8 cellular contexts compared by ENCODE assay signal in genomic region chr17:43155666-43156065, GRCh38.
"Had no signal": no experiment of that assay in that cellular context is flagged by ENCODE, and none has a peak within 500 bp of the region (broad histone marks: within the 10 kb centered on the region; RNA-seq: fewer than 3 reads in every experiment).

No MANE protein-coding gene starts in this region.

- H3K27me3 Mint-ChIP-seq: IgD-negative memory B cell had no signal

- ATAC-seq: K562 had no signal

- H3K4me3 Mint-ChIP-seq: IgD-negative memory B cell had no signal

- H3K9ac ChIP-seq: KMS-11 had no signal

- FAIRE-seq: HTR-8/SVneo, K562 had no signal

- DNase-seq: IMR-90, KBM-7, KG1 had no signal

- H3K27ac ChIP-seq: HL-60, KMS-11 had no signal

- H3K4me2 ChIP-seq: KMS-11 had no signal

- H3K4me3 ChIP-seq: K562 had no signal
